8 cellular contexts compared by ENCODE assay signal in genomic region chr16:5863207-5863606, GRCh38.
"Had no signal": no experiment of that assay in that cellular context is flagged by ENCODE, and none has a peak within 500 bp of the region (broad histone marks: within the 10 kb centered on the region; RNA-seq: fewer than 3 reads in every experiment).

No MANE protein-coding gene starts in this region.

- ATAC-seq: GM23338, HepG2, K562 had no signal

- DNase-seq: H9, HCEC 1CT had no signal

- H3K4me3 ChIP-seq: GM23338, K562 had no signal

- FAIRE-seq: H1, H54, HepG2, K562 had no signal

- H2AFZ ChIP-seq: GM23338 had no signal

- H3K4me2 ChIP-seq: GM23338 had no signal

- H3K27ac ChIP-seq: HL-60 had no signal
